Comparison of ENCODE assay signal across 1 cellular context in genomic region chr4:118836763-118837507, GRCh38.
TF ChIP-seq lines count a peak whose summit lies in the region.

No MANE protein-coding gene starts in this region.

TF ChIP-seq in H1, 55 proteins besides CTCF, POLR2A, EP300 and RAD21:
- TF ChIP-seq TBP (IDR thresholded peaks at IDR 0.05; ENCODE audit: low read depth, low read length) (no peak), JUND (IDR thresholded peaks at IDR 0.05; ENCODE audit: low read length) (no peak), SP4 (IDR thresholded peaks at IDR 0.05; ENCODE audit: low read length) (0 out of 2 replicates have a peak, but pooled peaks have one; percentile 11), E2F6 (IDR thresholded peaks at IDR 0.05) (0 out of 2 replicates have a peak, but pooled peaks have one; percentile 1)
